In genomic region chr6:16857969-16858592, GRCh38 we compare ENCODE assay signal across 1 cellular context.
TF ChIP-seq lines count a peak whose summit lies in the region.

No MANE protein-coding gene starts in this region.

TF ChIP-seq in K562, 482 proteins besides CTCF, POLR2A, EP300 and RAD21 (continued from another document and continues in another):
- TF ChIP-seq TCF15 (CRISPR knock-in tag; IDR thresholded peaks at IDR 0.05), result no peak
- no peak for TF ChIP-seq STAT5B (CRISPR knock-in tag; IDR thresholded peaks at IDR 0.05)
- TF ChIP-seq CBFA2T3 (IDR thresholded peaks at IDR 0.05), result peak; percentile 80
- no peak for TF ChIP-seq SMAD4 (CRISPR knock-in tag; conservative IDR thresholded peaks at IDR 0.05)
- no peak for TF ChIP-seq TARDBP (IDR thresholded peaks at IDR 0.05)
- no peak for TF ChIP-seq POLR3A (IDR thresholded peaks at IDR 0.05; ENCODE audit: borderline replicate concordance, extremely low read depth, insufficient read depth, insufficient read length)
- no peak for TF ChIP-seq ZKSCAN1 (IDR thresholded peaks at IDR 0.05; ENCODE audit: low read depth, low read length)
- TF ChIP-seq CHD2 (IDR thresholded peaks at IDR 0.05; ENCODE audit: low read depth, low read length), result no peak
- no peak for TF ChIP-seq HOXB6 (CRISPR knock-in tag; IDR thresholded peaks at IDR 0.05; ENCODE audit: borderline replicate concordance)
- TF ChIP-seq NR2C1 (IDR thresholded peaks at IDR 0.05), result peak; percentile 81
- TF ChIP-seq NR2C1 (tag; IDR thresholded peaks at IDR 0.05), result peak; percentile 94
- peak; percentile 70; the same call in 1 of the 2 replicates for TF ChIP-seq SOX6 (IDR thresholded peaks at IDR 0.05)
- no peak for TF ChIP-seq GATAD2A (IDR thresholded peaks at IDR 0.05)
- no peak for TF ChIP-seq ELF2 (CRISPR knock-in tag; IDR thresholded peaks at IDR 0.05)
- no peak for TF ChIP-seq ZZZ3 (IDR thresholded peaks at IDR 0.05)
- no peak for TF ChIP-seq HBP1 (CRISPR knock-in tag; IDR thresholded peaks at IDR 0.05)
- no peak for TF ChIP-seq SFPQ (IDR thresholded peaks at IDR 0.05; ENCODE audit: low read depth, low read length)
- TF ChIP-seq, protein P1, sequence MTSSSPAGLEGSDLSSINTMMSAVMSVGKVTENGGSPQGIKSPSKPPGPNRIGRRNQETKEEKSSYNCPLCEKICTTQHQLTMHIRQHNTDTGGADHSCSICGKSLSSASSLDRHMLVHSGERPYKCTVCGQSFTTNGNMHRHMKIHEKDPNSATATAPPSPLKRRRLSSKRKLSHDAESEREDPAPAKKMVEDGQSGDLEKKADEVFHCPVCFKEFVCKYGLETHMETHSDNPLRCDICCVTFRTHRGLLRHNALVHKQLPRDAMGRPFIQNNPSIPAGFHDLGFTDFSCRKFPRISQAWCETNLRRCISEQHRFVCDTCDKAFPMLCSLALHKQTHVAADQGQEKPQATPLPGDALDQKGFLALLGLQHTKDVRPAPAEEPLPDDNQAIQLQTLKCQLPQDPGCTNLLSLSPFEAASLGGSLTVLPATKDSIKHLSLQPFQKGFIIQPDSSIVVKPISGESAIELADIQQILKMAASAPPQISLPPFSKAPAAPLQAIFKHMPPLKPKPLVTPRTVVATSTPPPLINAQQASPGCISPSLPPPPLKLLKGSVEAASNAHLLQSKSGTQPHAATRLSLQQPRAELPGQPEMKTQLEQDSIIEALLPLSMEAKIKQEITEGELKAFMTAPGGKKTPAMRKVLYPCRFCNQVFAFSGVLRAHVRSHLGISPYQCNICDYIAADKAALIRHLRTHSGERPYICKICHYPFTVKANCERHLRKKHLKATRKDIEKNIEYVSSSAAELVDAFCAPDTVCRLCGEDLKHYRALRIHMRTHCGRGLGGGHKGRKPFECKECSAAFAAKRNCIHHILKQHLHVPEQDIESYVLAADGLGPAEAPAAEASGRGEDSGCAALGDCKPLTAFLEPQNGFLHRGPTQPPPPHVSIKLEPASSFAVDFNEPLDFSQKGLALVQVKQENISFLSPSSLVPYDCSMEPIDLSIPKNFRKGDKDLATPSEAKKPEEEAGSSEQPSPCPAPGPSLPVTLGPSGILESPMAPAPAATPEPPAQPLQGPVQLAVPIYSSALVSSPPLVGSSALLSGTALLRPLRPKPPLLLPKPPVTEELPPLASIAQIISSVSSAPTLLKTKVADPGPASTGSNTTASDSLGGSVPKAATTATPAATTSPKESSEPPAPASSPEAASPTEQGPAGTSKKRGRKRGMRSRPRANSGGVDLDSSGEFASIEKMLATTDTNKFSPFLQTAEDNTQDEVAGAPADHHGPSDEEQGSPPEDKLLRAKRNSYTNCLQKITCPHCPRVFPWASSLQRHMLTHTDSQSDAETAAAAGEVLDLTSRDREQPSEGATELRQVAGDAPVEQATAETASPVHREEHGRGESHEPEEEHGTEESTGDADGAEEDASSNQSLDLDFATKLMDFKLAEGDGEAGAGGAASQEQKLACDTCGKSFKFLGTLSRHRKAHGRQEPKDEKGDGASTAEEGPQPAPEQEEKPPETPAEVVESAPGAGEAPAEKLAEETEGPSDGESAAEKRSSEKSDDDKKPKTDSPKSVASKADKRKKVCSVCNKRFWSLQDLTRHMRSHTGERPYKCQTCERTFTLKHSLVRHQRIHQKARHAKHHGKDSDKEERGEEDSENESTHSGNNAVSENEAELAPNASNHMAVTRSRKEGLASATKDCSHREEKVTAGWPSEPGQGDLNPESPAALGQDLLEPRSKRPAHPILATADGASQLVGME (CRISPR knock-in tag; IDR thresholded peaks at IDR 0.05), result no peak
- no peak for TF ChIP-seq PREB (CRISPR knock-in tag; IDR thresholded peaks at IDR 0.05)
- no peak for TF ChIP-seq PPARD (CRISPR knock-in tag; IDR thresholded peaks at IDR 0.05)
- no peak for TF ChIP-seq BMI1 (IDR thresholded peaks at IDR 0.05; ENCODE audit: low read length)
- no peak for TF ChIP-seq PYGO2 (tag; IDR thresholded peaks at IDR 0.05)
- TF ChIP-seq DLX4 (CRISPR knock-in tag; IDR thresholded peaks at IDR 0.05), result no peak
- TF ChIP-seq ZNF445 (CRISPR knock-in tag; IDR thresholded peaks at IDR 0.05; ENCODE audit: low read depth), result no peak
- TF ChIP-seq ZNF764 (CRISPR knock-in tag; IDR thresholded peaks at IDR 0.05; ENCODE audit: low read depth), result no peak
- TF ChIP-seq BDP1 (IDR thresholded peaks at IDR 0.05; ENCODE audit: insufficient read depth, insufficient read length), result no peak
- TF ChIP-seq ATF1 (CRISPR knock-in tag; IDR thresholded peaks at IDR 0.05), result no peak
- TF ChIP-seq ATF1 (tag; IDR thresholded peaks at IDR 0.05), result peak; percentile 12; the same call in 1 of the 2 replicates
- no peak for TF ChIP-seq MYBL2 (IDR thresholded peaks at IDR 0.05; ENCODE audit: low read depth)
- TF ChIP-seq MYBL2 (CRISPR knock-in tag; IDR thresholded peaks at IDR 0.05; ENCODE audit: borderline replicate concordance), result no peak
- no peak for TF ChIP-seq ZNF431 (CRISPR knock-in tag; IDR thresholded peaks at IDR 0.05)
- TF ChIP-seq SMARCE1 (IDR thresholded peaks at IDR 0.05), result peak; percentile 76
- no peak for TF ChIP-seq ZBED1 (IDR thresholded peaks at IDR 0.05)
- TF ChIP-seq ETV1 (tag; conservative IDR thresholded peaks at IDR 0.05; ENCODE audit: low read depth), result peak; percentile 59
- no peak for TF ChIP-seq ZNF79 (CRISPR knock-in tag; IDR thresholded peaks at IDR 0.05; ENCODE audit: low read depth)
- no peak for TF ChIP-seq ZNF253 (CRISPR knock-in tag; conservative IDR thresholded peaks at IDR 0.05)
- TF ChIP-seq SP2 (IDR thresholded peaks at IDR 0.05; ENCODE audit: extremely low read depth, low read depth, low read length, poor library complexity, severe bottlenecking), result no peak
- TF ChIP-seq, protein P2, sequence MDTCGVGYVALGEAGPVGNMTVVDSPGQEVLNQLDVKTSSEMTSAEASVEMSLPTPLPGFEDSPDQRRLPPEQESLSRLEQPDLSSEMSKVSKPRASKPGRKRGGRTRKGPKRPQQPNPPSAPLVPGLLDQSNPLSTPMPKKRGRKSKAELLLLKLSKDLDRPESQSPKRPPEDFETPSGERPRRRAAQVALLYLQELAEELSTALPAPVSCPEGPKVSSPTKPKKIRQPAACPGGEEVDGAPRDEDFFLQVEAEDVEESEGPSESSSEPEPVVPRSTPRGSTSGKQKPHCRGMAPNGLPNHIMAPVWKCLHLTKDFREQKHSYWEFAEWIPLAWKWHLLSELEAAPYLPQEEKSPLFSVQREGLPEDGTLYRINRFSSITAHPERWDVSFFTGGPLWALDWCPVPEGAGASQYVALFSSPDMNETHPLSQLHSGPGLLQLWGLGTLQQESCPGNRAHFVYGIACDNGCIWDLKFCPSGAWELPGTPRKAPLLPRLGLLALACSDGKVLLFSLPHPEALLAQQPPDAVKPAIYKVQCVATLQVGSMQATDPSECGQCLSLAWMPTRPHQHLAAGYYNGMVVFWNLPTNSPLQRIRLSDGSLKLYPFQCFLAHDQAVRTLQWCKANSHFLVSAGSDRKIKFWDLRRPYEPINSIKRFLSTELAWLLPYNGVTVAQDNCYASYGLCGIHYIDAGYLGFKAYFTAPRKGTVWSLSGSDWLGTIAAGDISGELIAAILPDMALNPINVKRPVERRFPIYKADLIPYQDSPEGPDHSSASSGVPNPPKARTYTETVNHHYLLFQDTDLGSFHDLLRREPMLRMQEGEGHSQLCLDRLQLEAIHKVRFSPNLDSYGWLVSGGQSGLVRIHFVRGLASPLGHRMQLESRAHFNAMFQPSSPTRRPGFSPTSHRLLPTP (IDR thresholded peaks at IDR 0.05; ENCODE audit: borderline replicate concordance, extremely low read depth, insufficient read length), result no peak
- TF ChIP-seq PTBP1 (IDR thresholded peaks at IDR 0.05; ENCODE audit: low read depth, low read length), result no peak
- no peak for TF ChIP-seq ZNF282 (CRISPR knock-in tag; IDR thresholded peaks at IDR 0.05)
- peak; percentile 64 to 95; a peak in 3 of 4 replicates for TF ChIP-seq ETV6 (IDR thresholded peaks at IDR 0.05; ENCODE audit: borderline replicate concordance in 1 of 2, low read depth in 2 of 2, low read length in 1 of 2)
- TF ChIP-seq ETV6 (CRISPR knock-in tag; IDR thresholded peaks at IDR 0.05; ENCODE audit: borderline replicate concordance), result no peak
- no peak for TF ChIP-seq SUPT5H (IDR thresholded peaks at IDR 0.05)
- no peak for TF ChIP-seq ARID4B (CRISPR knock-in tag; IDR thresholded peaks at IDR 0.05)
- TF ChIP-seq OTX1 (CRISPR knock-in tag; IDR thresholded peaks at IDR 0.05), result no peak
- TF ChIP-seq, protein P3, sequence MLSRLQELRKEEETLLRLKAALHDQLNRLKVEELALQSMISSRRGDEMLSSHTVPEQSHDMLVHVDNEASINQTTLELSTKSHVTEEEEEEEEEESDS (CRISPR knock-in tag; IDR thresholded peaks at IDR 0.05), result no peak
- no peak for TF ChIP-seq ZNF644 (tag; IDR thresholded peaks at IDR 0.05; ENCODE audit: low read depth)
- TF ChIP-seq YBX1 (IDR thresholded peaks at IDR 0.05), result no peak
- TF ChIP-seq, protein P4, sequence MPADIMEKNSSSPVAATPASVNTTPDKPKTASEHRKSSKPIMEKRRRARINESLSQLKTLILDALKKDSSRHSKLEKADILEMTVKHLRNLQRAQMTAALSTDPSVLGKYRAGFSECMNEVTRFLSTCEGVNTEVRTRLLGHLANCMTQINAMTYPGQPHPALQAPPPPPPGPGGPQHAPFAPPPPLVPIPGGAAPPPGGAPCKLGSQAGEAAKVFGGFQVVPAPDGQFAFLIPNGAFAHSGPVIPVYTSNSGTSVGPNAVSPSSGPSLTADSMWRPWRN (IDR thresholded peaks at IDR 0.05; ENCODE audit: low read depth), result 0 out of 2 replicates have a peak, but pooled peaks have one; percentile 37
- no peak for TF ChIP-seq CSDE1 (IDR thresholded peaks at IDR 0.05)
- TF ChIP-seq ZNF24 (IDR thresholded peaks at IDR 0.05), result peak; percentile 50; the same call in 1 of the 2 replicates
- TF ChIP-seq SAFB (IDR thresholded peaks at IDR 0.05; ENCODE audit: borderline replicate concordance, low read depth, low read length), result no peak
- TF ChIP-seq ZNF12 (CRISPR knock-in tag; IDR thresholded peaks at IDR 0.05), result no peak
